ENCODE assay signal across 8 cellular contexts in genomic region chr18:45974088-45974536, GRCh38. TPM values are rescaled to one million over a fixed set of nuclear protein-coding genes. Genes with fewer than 3 reads are reported as not detected.
DNase-seq lines count a peak whose midpoint lies in the region; ATAC-seq and TF ChIP-seq lines count a peak whose summit lies in the region.

No MANE protein-coding gene starts in this region.

- H3K27ac ChIP-seq in C4-2B, result no peak overlapping the region

- peak; percentile 38 for DNase-seq in H7
- peak; percentile 74 for DNase-seq in NCI-H345 (lab: John Stamatoyannopoulos, UW)
- peak; percentile 78 for DNase-seq in cerebellar cortex (ENCODE audit: low spot score)
- DNase-seq in left colon, result peak; percentile 56 to 67
- peak; percentile 74 for DNase-seq in stimulated activated CD4-positive, alpha-beta T cell treated with anti-CD3 and anti-CD28 coated beads, Interleukin-4, amount 100 ng/mL, for 24 hours
- DNase-seq in posterior vena cava (ENCODE audit: low spot score), result no peak

- TF ChIP-seq CTCF in C4-2B (conservative IDR thresholded peaks at IDR 0.05) (peak; percentile 81), WI38 (IDR thresholded peaks at IDR 0.05; ENCODE audit: low read depth, low read length) (peak; percentile 66)

- H3K36me3 ChIP-seq in H7 (replicated peaks; ENCODE audit: control insufficient read depth, insufficient read depth, low read length), result no peaks in the 10 kb centered on the region

- H3K4me3 ChIP-seq in H7 (ENCODE audit: insufficient read depth, low read depth, low read length) (no peak overlapping the region), WI38 (ENCODE audit: low read depth, low read length) (no peak overlapping the region)

- intact Hi-C loops in left colon (cut with DNase I, micrococcal nuclease), result no loop called here
- intact Hi-C loops in posterior vena cava (cut with DNase I), result no loop called here

- peak; percentile 93 for ATAC-seq in left colon

- no peaks in the 10 kb centered on the region; the same call in 1 of the 2 replicates for H3K27me3 ChIP-seq in H7 (ENCODE audit: control insufficient read depth, insufficient read depth, low read length)

RNA-seq across cellular contexts. Expression of gene EPG5, which starts 7.0 kb away (rescaled TPM):
- total RNA-seq in H7 (2014; rRNA removed; shearing (Covaris generic)), result 5.2 and 9.8 TPM in 2 replicates
- total RNA-seq in left colon, result 10 to 100 TPM; 18.0 to 21.5 TPM
- 10 to 100 TPM; 20.1 to 20.2 TPM for total RNA-seq in posterior vena cava
